In genomic region chr6:45911691-45912090, GRCh38 we compare ENCODE assay signal across 28 cellular contexts.
DNase-seq lines count a peak whose midpoint lies in the region; ATAC-seq, FAIRE-seq and TF ChIP-seq lines count a peak whose summit lies in the region.
"Had no signal": no experiment of that assay in that cellular context is flagged by ENCODE, and none has a peak within 500 bp of the region (broad histone marks: within the 10 kb centered on the region; RNA-seq: fewer than 3 reads in every experiment).

No MANE protein-coding gene starts in this region.

- no peaks in the 10 kb centered on the region for H3K9me3 ChIP-seq in right cardiac atrium (ENCODE audit: control insufficient read depth, low read length)
- H3K9me3 ChIP-seq in esophagus muscularis mucosa: no peaks in the 10 kb centered on the region
- no peaks in the 10 kb centered on the region for H3K9me3 ChIP-seq in trophoblast cell (ENCODE audit: insufficient read depth, low read depth, low read length)
- no peaks in the 10 kb centered on the region for H3K9me3 ChIP-seq in aorta (ENCODE audit: control insufficient read depth, low read length)
- H3K9me3 ChIP-seq in pancreas: no peaks in the 10 kb centered on the region
- H3K9me3 ChIP-seq: BE2C, BLaER1 had no signal

- 75% methylated on average over 7 of the region's 7 CpGs for WGBS in right cardiac atrium
- WGBS in esophagus muscularis mucosa: 78% methylated on average over 7 of the region's 7 CpGs
- WGBS in trophoblast cell (ENCODE audit: extremely low coverage, insufficient coverage, insufficient read length): no CpG with 5 or more reads among the region's 7 CpGs
- WGBS in aorta, 2 donors: 69 to 71% methylated on average over 7 of the region's 7 CpGs
- 77 to 86% methylated on average over 7 of the region's 7 CpGs for WGBS in pancreas, 2 donors

- no peak overlapping the region for H2AFZ ChIP-seq in trophoblast cell (ENCODE audit: insufficient read depth, low read length, poor library complexity)

- H3K18ac ChIP-seq in trophoblast cell (ENCODE audit: low read length): no peak overlapping the region

- no peak overlapping the region for H4K12ac ChIP-seq in trophoblast cell (ENCODE audit: low read depth, low read length)

- intact Hi-C loops in Right ventricle myocardium superior (cut with DNase I): loop anchor here (10.0 kb wide), 1 partner anchor 1437 kb away; no protein-coding TSS in a partner anchor
- intact Hi-C loops in right cardiac atrium (cut with DNase I): loop anchor here in 1 of 4 donors (10.0 kb wide), 1 partner anchor 1257 kb away; no protein-coding TSS in a partner anchor
- intact Hi-C loops in esophagus muscularis mucosa (cut with DNase I): no loop called here
- intact Hi-C loops in aorta (cut with DNase I): no loop called here
- intact Hi-C loops in pancreas (cut with DNase I): no loop called here

- H2BK12ac ChIP-seq in trophoblast cell (ENCODE audit: low read length): no peak overlapping the region

- H3K79me2 ChIP-seq in trophoblast cell (ENCODE audit: control insufficient read depth, insufficient read depth, low read length, poor library complexity): no peaks in the 10 kb centered on the region

- no peak overlapping the region for H3K4ac ChIP-seq in trophoblast cell (ENCODE audit: low read depth, low read length)

- H3K27me3 ChIP-seq in right cardiac atrium (ENCODE audit: control insufficient read depth, insufficient read depth): no peaks in the 10 kb centered on the region
- H3K27me3 ChIP-seq in esophagus muscularis mucosa: no peaks in the 10 kb centered on the region
- H3K27me3 ChIP-seq in trophoblast cell (ENCODE audit: insufficient read depth, low read length): no peaks in the 10 kb centered on the region
- no peaks in the 10 kb centered on the region for H3K27me3 ChIP-seq in aorta (ENCODE audit: control insufficient read depth in 1 of 2, insufficient read depth in 2 of 2, low read length in 1 of 2)
- H3K27me3 ChIP-seq in pancreas: no peaks in the 10 kb centered on the region
- H3K27me3 ChIP-seq: BE2C, BLaER1 had no signal

- H4K91ac ChIP-seq in trophoblast cell (ENCODE audit: low read depth, low read length): no peak overlapping the region

- no peak overlapping the region for H3K4me3 ChIP-seq in right cardiac atrium (ENCODE audit: low read length)
- no peak overlapping the region for H3K4me3 ChIP-seq in esophagus muscularis mucosa
- H3K4me3 ChIP-seq in trophoblast cell (ENCODE audit: low read depth, low read length): no peak overlapping the region
- H3K4me3 ChIP-seq in aorta (ENCODE audit: low read length in 2 of 2): no peak overlapping the region
- H3K4me3 ChIP-seq in pancreas: no peak overlapping the region
- H3K4me3 ChIP-seq: BLaER1, GM12878 had no signal

- H3K14ac ChIP-seq in trophoblast cell (ENCODE audit: low read length): no peak overlapping the region

- no peak for TF ChIP-seq EP300 in esophagus muscularis mucosa (IDR thresholded peaks at IDR 0.05)

- no peak overlapping the region for H2BK5ac ChIP-seq in trophoblast cell (ENCODE audit: low read depth, low read length, poor library complexity)

- TF ChIP-seq POLR2A in esophagus muscularis mucosa (IDR thresholded peaks at IDR 0.05; ENCODE audit: low read depth): no peak

- TF ChIP-seq CTCF in esophagus muscularis mucosa (IDR thresholded peaks at IDR 0.05) (no peak), pancreas (IDR thresholded peaks at IDR 0.05) (no peak)

- no peak overlapping the region for H2BK120ac ChIP-seq in trophoblast cell (ENCODE audit: insufficient read depth, low read length, poor library complexity)

- H3K79me1 ChIP-seq in trophoblast cell (ENCODE audit: low read length): no peaks in the 10 kb centered on the region

- ATAC-seq in Right ventricle myocardium superior (ENCODE audit: poor library complexity): peak; percentile 7
- no peak for ATAC-seq in right cardiac atrium
- ATAC-seq in aorta (ENCODE audit: low FRiP score): peak; percentile 76
- no peak for ATAC-seq in pancreas
- ATAC-seq: GM12878 had no signal

- no peak for DNase-seq in Right ventricle myocardium superior
- DNase-seq in right cardiac atrium: no peak
- DNase-seq in esophagus muscularis mucosa (ENCODE audit: extremely low spot score): peak; percentile 78
- DNase-seq in trophoblast cell: no peak
- no peak for DNase-seq in aorta
- no peak for DNase-seq in pancreas
- no peak for DNase-seq in iPS-NIHi7 (ENCODE audit: extremely low spot score)
- DNase-seq in NCI-H128 (lab: John Stamatoyannopoulos, UW; ENCODE audit: unreplicated experiment): no peak
- DNase-seq: 8988T; ACHN; BE2C; C1 segment of cervical spinal cord; CD4-positive, alpha-beta memory T cell; CD4-positive, CD25-positive, alpha-beta regulatory T cell; CD8-positive, alpha-beta memory T cell; COR-L47; DMS153; DMS53; DMS79; DND-41; EL; GDM1 had no signal

- FAIRE-seq in pancreas (lab: Jason Lieb, UNC): no peak
- FAIRE-seq: A204.1, D721Med, GM12878, GM12892, GM18507 had no signal

- no peak overlapping the region for H3K4me2 ChIP-seq in trophoblast cell (ENCODE audit: low read length)
- H3K4me2 ChIP-seq: BLaER1 had no signal

- H2AK5ac ChIP-seq in trophoblast cell (ENCODE audit: low read length): no peak overlapping the region

- peaks cover 3% of the 10 kb centered on the region for H3K4me1 ChIP-seq in right cardiac atrium (ENCODE audit: control insufficient read depth, insufficient read depth, low read length)
- H3K4me1 ChIP-seq in esophagus muscularis mucosa: no peaks in the 10 kb centered on the region
- no peaks in the 10 kb centered on the region for H3K4me1 ChIP-seq in trophoblast cell (ENCODE audit: control insufficient read depth in 1 of 2, insufficient read depth in 2 of 2, low read length in 2 of 2)
- H3K4me1 ChIP-seq in aorta (ENCODE audit: control insufficient read depth in 1 of 2, insufficient read depth in 2 of 2, low read length in 2 of 2): no peaks in the 10 kb centered on the region
- H3K4me1 ChIP-seq in pancreas: no peaks in the 10 kb centered on the region
- H3K4me1 ChIP-seq: BE2C, BLaER1 had no signal

- H3K27ac ChIP-seq in right cardiac atrium (ENCODE audit: low read length): no peak overlapping the region
- H3K27ac ChIP-seq in esophagus muscularis mucosa (replicated peaks in 1 of 4): no peak overlapping the region
- no peak overlapping the region for H3K27ac ChIP-seq in trophoblast cell (ENCODE audit: low read depth, low read length)
- H3K27ac ChIP-seq in aorta (ENCODE audit: low read depth in 1 of 2, low read length in 2 of 2): no peak overlapping the region
- no peak overlapping the region for H3K27ac ChIP-seq in pancreas
- H3K27ac ChIP-seq: BLaER1 had no signal

- no peak overlapping the region for H4K8ac ChIP-seq in trophoblast cell (ENCODE audit: low read depth, low read length)

- H3K36me3 ChIP-seq in esophagus muscularis mucosa (peaks cover 0 to 63% (median 0%) of the 10 kb centered on the region in 4 donors), trophoblast cell (ENCODE audit: control insufficient read depth in 1 of 2, insufficient read depth in 2 of 2, low read length in 2 of 2) (no peaks in the 10 kb centered on the region), aorta (ENCODE audit: control insufficient read depth in 1 of 2, insufficient read depth in 2 of 2, low read length in 1 of 2) (no peaks in the 10 kb centered on the region), pancreas (no peaks in the 10 kb centered on the region)
- H3K36me3 ChIP-seq: BE2C, BLaER1 had no signal

- peak overlapping the region; percentile 29 for H3K9ac ChIP-seq in trophoblast cell (ENCODE audit: low read length)
- H3K9ac ChIP-seq: BLaER1 had no signal

- H3K23ac ChIP-seq in trophoblast cell (ENCODE audit: low read length): no peak overlapping the region

Comparison
In these comparisons a context has a peak if more than half of its experiments do, and no peak if none do; other contexts are left out.
1. ATAC-seq: peak in Right ventricle myocardium superior (single experiment) and aorta (single experiment); none in right cardiac atrium (0 of 2) and pancreas (0 of 4).